ENCODE assay signal across 12 cellular contexts in genomic region chr1:85091647-85092295, GRCh38. TPM values are rescaled to one million over a fixed set of nuclear protein-coding genes. Genes with fewer than 3 reads are reported as not detected.
DNase-seq lines count a peak whose midpoint lies in the region; ATAC-seq and TF ChIP-seq lines count a peak whose summit lies in the region.
"Had no signal": no experiment of that assay in that cellular context is flagged by ENCODE, and none has a peak within 500 bp of the region (broad histone marks: within the 10 kb centered on the region; RNA-seq: fewer than 3 reads in every experiment).

No MANE protein-coding gene starts in this region.

- no peaks in the 10 kb centered on the region for H3K27me3 ChIP-seq in osteoblast (ENCODE audit: insufficient read depth, low read length)
- no peaks in the 10 kb centered on the region for H3K27me3 ChIP-seq in thyroid gland
- H3K27me3 ChIP-seq in gastrocnemius medialis, result no peaks in the 10 kb centered on the region

- no peak overlapping the region for H3K27ac Mint-ChIP-seq in activated T-cell treated with anti-CD3 and anti-CD28 coated beads, Interleukin-2, amount 50 U/mL, for 72 hours

- no peak for TF ChIP-seq CTCF in osteoblast (IDR thresholded peaks at IDR 0.05; ENCODE audit: extremely low read depth, low read depth, low read length)
- no peak for TF ChIP-seq CTCF in thyroid gland (IDR thresholded peaks at IDR 0.05)
- no peak for TF ChIP-seq CTCF in gastrocnemius medialis (IDR thresholded peaks at IDR 0.05 in 4 of 5, conservative IDR thresholded peaks at IDR 0.05 in 1 of 5)

- no peaks in the 10 kb centered on the region for H3K79me2 ChIP-seq in osteoblast (ENCODE audit: insufficient read depth, low read length)
- H3K79me2 ChIP-seq: parathyroid adenoma had no signal

- no peaks in the 10 kb centered on the region for H3K9me3 Mint-ChIP-seq in activated T-cell treated with anti-CD3 and anti-CD28 coated beads, Interleukin-2, amount 50 U/mL, for 72 hours

- in situ Hi-C loops in gastrocnemius medialis (cut with MboI; ENCODE audit: low sequenced_read_pairs in 4 of 4), result no loop called here

- H3K4me1 ChIP-seq in osteoblast (ENCODE audit: insufficient read depth, low read length) (peaks cover 6% of the 10 kb centered on the region), thyroid gland (no peaks in the 10 kb centered on the region), gastrocnemius medialis (no peaks in the 10 kb centered on the region)
- H3K4me1 ChIP-seq: parathyroid adenoma had no signal

- H3K4me3 Mint-ChIP-seq in activated T-cell treated with anti-CD3 and anti-CD28 coated beads, Interleukin-2, amount 50 U/mL, for 72 hours, result peak overlapping the region; percentile 64 to 79

- intact Hi-C loops in thyroid gland (cut with DNase I), result no loop called here
- intact Hi-C loops in gastrocnemius medialis (cut with DNase I; ENCODE audit: low total_unique reads), result no loop called here

- H3K4me3 ChIP-seq in osteoblast (ENCODE audit: insufficient read depth, low read length) (peak overlapping the region; percentile 69), thyroid gland (replicated peaks in 1 of 3) (no peak overlapping the region), gastrocnemius medialis (no peak overlapping the region)

- peak; percentile 18 for DNase-seq in activated T-cell treated with anti-CD3 and anti-CD28 coated beads, Interleukin-2, amount 50 U/mL, for 72 hours
- DNase-seq in osteoblast (ENCODE audit: insufficient read length, low spot score, missing footprints), result peak; percentile 62
- DNase-seq in thyroid gland, result no peak
- no peak for DNase-seq in gastrocnemius medialis
- DNase-seq in HCEC 1CT, result no peak
- DNase-seq in hypothalamus (lab: John Stamatoyannopoulos, UW), result no peak
- DNase-seq: amniotic stem cell, head of caudate nucleus, SHP77 treated with DMSO at 0.1 percent for 48 hours had no signal

- ATAC-seq in GM18511 (IDR thresholded peaks at IDR 0.05; ENCODE audit: unreplicated experiment) (peak; percentile 40), HG03432 (IDR thresholded peaks at IDR 0.05; ENCODE audit: unreplicated experiment) (peak; percentile 53), gastrocnemius medialis (no peak)
- ATAC-seq in activated T-cell treated with anti-CD3 and anti-CD28 coated beads, Interleukin-2, amount 50 U/mL, for 72 hours (replicated peaks in 1 of 2), result peak; percentile 90 to 97

- H3K27me3 Mint-ChIP-seq in activated T-cell treated with anti-CD3 and anti-CD28 coated beads, Interleukin-2, amount 50 U/mL, for 72 hours (ENCODE audit: low read depth), result peaks cover 12% of the 10 kb centered on the region

- H2AFZ ChIP-seq in osteoblast (ENCODE audit: low read length), result peak overlapping the region; percentile 95
- H2AFZ ChIP-seq: parathyroid adenoma had no signal

- no peaks in the 10 kb centered on the region for H4K20me1 ChIP-seq in osteoblast (ENCODE audit: insufficient read depth, low read length)

- peak overlapping the region; percentile 84 for H3K4me2 ChIP-seq in osteoblast (ENCODE audit: insufficient read depth, low read length)

- no peak for TF ChIP-seq POLR2A in thyroid gland (IDR thresholded peaks at IDR 0.05)
- TF ChIP-seq POLR2A in gastrocnemius medialis (IDR thresholded peaks at IDR 0.05), result no peak

- H3K36me3 ChIP-seq in osteoblast (ENCODE audit: insufficient read depth, low read length) (no peaks in the 10 kb centered on the region), thyroid gland (no peaks in the 10 kb centered on the region), gastrocnemius medialis (no peaks in the 10 kb centered on the region)

- WGBS in thyroid gland, 2 donors, result 57 to 68% methylated on average over 11 of the region's 11 CpGs

- H3K36me3 Mint-ChIP-seq in activated T-cell treated with anti-CD3 and anti-CD28 coated beads, Interleukin-2, amount 50 U/mL, for 72 hours (ENCODE audit: insufficient read depth in 2 of 2), result no peaks in the 10 kb centered on the region

- peaks cover 14% of the 10 kb centered on the region for H3K4me1 Mint-ChIP-seq in activated T-cell treated with anti-CD3 and anti-CD28 coated beads, Interleukin-2, amount 50 U/mL, for 72 hours (ENCODE audit: low read depth)

- peak overlapping the region; percentile 21 for H3K27ac ChIP-seq in osteoblast (ENCODE audit: low read depth, low read length)
- H3K27ac ChIP-seq in thyroid gland, result no peak overlapping the region
- no peak overlapping the region for H3K27ac ChIP-seq in gastrocnemius medialis
- H3K27ac ChIP-seq: parathyroid adenoma had no signal

- no peaks in the 10 kb centered on the region for H3K9me3 ChIP-seq in osteoblast (ENCODE audit: low read depth, low read length)
- no peaks in the 10 kb centered on the region for H3K9me3 ChIP-seq in thyroid gland
- no peaks in the 10 kb centered on the region for H3K9me3 ChIP-seq in gastrocnemius medialis

RNA-seq across cellular contexts. Expression of gene MCOLN3, which starts 43.5 kb away (rescaled TPM):
- under 1 TPM; 0.74 to 0.91 TPM for total RNA-seq in activated T-cell treated with anti-CD3 and anti-CD28 coated beads, Interleukin-2, amount 50 U/mL, for 72 hours
- total RNA-seq in osteoblast (4.0 and 4.7 TPM in 2 replicates), thyroid gland (1 to 10 TPM; 1.8 to 8.3 (median 3.4) TPM), gastrocnemius medialis (under 1 TPM; 0.19 to 0.61 (median 0.33) TPM)

Comparison
In these comparisons a context has a peak if more than half of its experiments do, and no peak if none do; other contexts are left out.
1. ATAC-seq: peak in GM18511 (single experiment), HG03432 (single experiment) and activated T-cell treated with anti-CD3 and anti-CD28 coated beads, Interleukin-2, amount 50 U/mL, for 72 hours (2 of 2); none in gastrocnemius medialis (0 of 2).
2. DNase-seq: peak in activated T-cell treated with anti-CD3 and anti-CD28 coated beads, Interleukin-2, amount 50 U/mL, for 72 hours (2 of 2) and osteoblast (single experiment); none in thyroid gland (0 of 2), gastrocnemius medialis (0 of 2), HCEC 1CT (single experiment) and hypothalamus (0 of 51).